Comparison of ENCODE assay signal across 12 cellular contexts in the genomic region with DNA sequence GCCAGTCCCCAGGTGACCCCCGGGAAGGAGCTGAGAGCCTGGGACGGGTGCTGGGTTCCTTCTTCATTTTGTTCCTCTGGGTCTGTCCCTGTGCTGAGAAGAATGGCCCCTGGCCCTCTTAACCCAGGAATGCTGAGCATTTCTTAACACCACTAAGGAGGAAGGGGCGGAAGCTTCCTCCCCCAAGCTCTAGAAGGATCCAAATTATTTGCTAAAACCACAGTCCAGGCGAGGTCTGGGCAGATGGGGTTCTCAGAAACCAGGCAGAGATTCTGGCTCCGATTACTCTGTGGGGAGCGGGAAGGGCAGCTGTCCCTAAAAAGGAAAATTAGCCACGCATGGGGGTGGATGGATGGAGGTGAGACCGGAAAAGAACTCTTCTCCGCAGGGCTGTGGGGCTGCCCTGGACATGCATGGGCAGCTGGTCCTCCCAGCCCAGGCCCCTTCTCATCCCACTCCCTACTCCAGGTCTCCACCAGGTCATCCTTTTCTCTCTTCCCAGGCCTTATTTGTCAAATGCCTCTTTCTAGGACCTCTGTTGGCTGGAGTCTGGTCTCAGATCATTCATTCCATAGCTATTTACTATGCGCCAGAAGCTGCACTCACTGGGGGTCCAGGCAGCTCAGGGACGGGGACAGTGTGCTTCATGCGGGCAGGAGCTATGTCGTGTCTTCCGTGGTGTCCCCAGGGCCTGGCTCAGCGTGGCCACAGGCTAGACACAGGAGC. TPM values are rescaled to one million over a fixed set of nuclear protein-coding genes. Genes with fewer than 3 reads are reported as not detected.
A peak's percentile ranks its signal among the peaks of the same experiment; 100 is the strongest.
DNase-seq lines count a peak whose midpoint lies in the region; ATAC-seq and TF ChIP-seq lines count a peak whose summit lies in the region.
"Had no signal": no experiment of that assay in that cellular context is flagged by ENCODE, and none has a peak within 500 bp of the region (broad histone marks: within the 10 kb centered on the region; RNA-seq: fewer than 3 reads in every experiment).

No MANE protein-coding gene starts in this region.

- H3K36me3 ChIP-seq in sigmoid colon = no peaks in the 10 kb centered on the region

- peak overlapping the region; percentile 83 for H3K27ac Mint-ChIP-seq in progenitor cell of endocrine pancreas
- H3K27ac Mint-ChIP-seq: activated naive CD4-positive, alpha-beta T cell treated with anti-CD3 and anti-CD28 coated beads, Interleukin-2, amount 10 ng/mL, durations not matched to agents 7 days and 5 days had no signal

- ATAC-seq in SK-N-SH treated with all-trans-retinoic acid at 6 μM for 48 hours = peak; percentile 33
- ATAC-seq in HG03045 (IDR thresholded peaks at IDR 0.05; ENCODE audit: unreplicated experiment) = no peak

- no peak for TF ChIP-seq EP300 in sigmoid colon (IDR thresholded peaks at IDR 0.05)

- intact Hi-C loops in sigmoid colon (cut with DNase I) = no loop called here

- H3K27ac ChIP-seq in sigmoid colon = no peak overlapping the region

- no peaks in the 10 kb centered on the region for H3K27me3 Mint-ChIP-seq in progenitor cell of endocrine pancreas

- H3K9me3 Mint-ChIP-seq in progenitor cell of endocrine pancreas (ENCODE audit: low read depth) = no peaks in the 10 kb centered on the region
- H3K9me3 Mint-ChIP-seq: activated naive CD4-positive, alpha-beta T cell treated with anti-CD3 and anti-CD28 coated beads, Interleukin-2, amount 10 ng/mL, durations not matched to agents 7 days and 5 days had no signal

- TF ChIP-seq CTCF in progenitor cell of endocrine pancreas (IDR thresholded peaks at IDR 0.05; ENCODE audit: unreplicated experiment) (no peak), sigmoid colon (IDR thresholded peaks at IDR 0.05) (no peak)

- no peaks in the 10 kb centered on the region for H3K36me3 Mint-ChIP-seq in progenitor cell of endocrine pancreas (ENCODE audit: insufficient read depth)
- H3K36me3 Mint-ChIP-seq: activated naive CD4-positive, alpha-beta T cell treated with anti-CD3 and anti-CD28 coated beads, Interleukin-2, amount 10 ng/mL, durations not matched to agents 7 days and 5 days had no signal

- peaks cover 27% of the 10 kb centered on the region for H3K4me1 Mint-ChIP-seq in progenitor cell of endocrine pancreas (ENCODE audit: low read depth)

- 37 to 72% methylated on average over 15 of the region's 15 CpGs for WGBS in sigmoid colon, 2 donors

- H3K4me3 Mint-ChIP-seq in progenitor cell of endocrine pancreas (ENCODE audit: low read depth) = no peak overlapping the region
- H3K4me3 Mint-ChIP-seq: activated naive CD4-positive, alpha-beta T cell treated with anti-CD3 and anti-CD28 coated beads, Interleukin-2, amount 10 ng/mL, durations not matched to agents 7 days and 5 days had no signal

- peaks cover 0 to 10% (median 0%) of the 10 kb centered on the region in 4 donors for H3K4me1 ChIP-seq in sigmoid colon

- no peaks in the 10 kb centered on the region for H3K9me3 ChIP-seq in sigmoid colon

- peak; percentile 63 for DNase-seq in GF-D8 (lab: John Stamatoyannopoulos, UW)
- DNase-seq in glomerular visceral epithelial cell (ENCODE audit: extremely low spot score) = peak; percentile 36
- DNase-seq in progenitor cell of endocrine pancreas (ENCODE audit: low spot score, unreplicated experiment) = no peak
- DNase-seq in NCI-H748 (lab: John Stamatoyannopoulos, UW; ENCODE audit: unreplicated experiment) = no peak
- DNase-seq in sigmoid colon = no peak
- no peak for DNase-seq in NCI-H1092 treated with DMSO at 0.1 percent for 48 hours (lab: John Stamatoyannopoulos, UW)
- DNase-seq: activated CD4-positive, alpha-beta T cell treated with anti-CD3 and anti-CD28 coated beads, Interleukin-2, amount 50 U/mL, for 48 hours; activated naive CD4-positive, alpha-beta T cell treated with anti-CD3 and anti-CD28 coated beads, Interleukin-2, amount 10 ng/mL, durations not matched to agents 7 days and 5 days; stimulated activated CD4-positive, alpha-beta T cell treated with anti-CD3 and anti-CD28 coated beads, Interleukin-12 subunit alpha, Interleukin-12 subunit beta, amount 100 ng/mL, for 4 hours; stimulated activated CD8-positive, alpha-beta memory T cell treated with anti-CD3 and anti-CD28 coated beads, Interleukin-4, amount 100 ng/mL, for 48 hours had no signal

- H3K4me3 ChIP-seq in sigmoid colon = no peak overlapping the region

- H3K27me3 ChIP-seq in sigmoid colon = no peaks in the 10 kb centered on the region

- TF ChIP-seq POLR2A in sigmoid colon (IDR thresholded peaks at IDR 0.05) = no peak

TF ChIP-seq in SK-N-SH treated with all-trans-retinoic acid at 6 μM for 48 hours, 23 proteins besides CTCF, POLR2A, EP300 and RAD21:
- no peak for TF ChIP-seq ZFP30 (CRISPR knock-in tag; IDR thresholded peaks at IDR 0.05)
- TF ChIP-seq TCF4 (CRISPR knock-in tag; IDR thresholded peaks at IDR 0.05; ENCODE audit: borderline replicate concordance) = no peak
- TF ChIP-seq PPARA (CRISPR knock-in tag; IDR thresholded peaks at IDR 0.05; ENCODE audit: borderline replicate concordance) = no peak
- TF ChIP-seq CSDC2 (CRISPR knock-in tag; IDR thresholded peaks at IDR 0.05) = no peak
- TF ChIP-seq BACH2 (CRISPR knock-in tag; IDR thresholded peaks at IDR 0.05; ENCODE audit: borderline replicate concordance) = no peak
- no peak for TF ChIP-seq ZNF565 (CRISPR knock-in tag; conservative IDR thresholded peaks at IDR 0.05; ENCODE audit: low read depth)
- TF ChIP-seq GLIS3 (CRISPR knock-in tag; IDR thresholded peaks at IDR 0.05) = no peak
- TF ChIP-seq RARB (CRISPR knock-in tag; IDR thresholded peaks at IDR 0.05) = no peak
- TF ChIP-seq, protein P1, sequence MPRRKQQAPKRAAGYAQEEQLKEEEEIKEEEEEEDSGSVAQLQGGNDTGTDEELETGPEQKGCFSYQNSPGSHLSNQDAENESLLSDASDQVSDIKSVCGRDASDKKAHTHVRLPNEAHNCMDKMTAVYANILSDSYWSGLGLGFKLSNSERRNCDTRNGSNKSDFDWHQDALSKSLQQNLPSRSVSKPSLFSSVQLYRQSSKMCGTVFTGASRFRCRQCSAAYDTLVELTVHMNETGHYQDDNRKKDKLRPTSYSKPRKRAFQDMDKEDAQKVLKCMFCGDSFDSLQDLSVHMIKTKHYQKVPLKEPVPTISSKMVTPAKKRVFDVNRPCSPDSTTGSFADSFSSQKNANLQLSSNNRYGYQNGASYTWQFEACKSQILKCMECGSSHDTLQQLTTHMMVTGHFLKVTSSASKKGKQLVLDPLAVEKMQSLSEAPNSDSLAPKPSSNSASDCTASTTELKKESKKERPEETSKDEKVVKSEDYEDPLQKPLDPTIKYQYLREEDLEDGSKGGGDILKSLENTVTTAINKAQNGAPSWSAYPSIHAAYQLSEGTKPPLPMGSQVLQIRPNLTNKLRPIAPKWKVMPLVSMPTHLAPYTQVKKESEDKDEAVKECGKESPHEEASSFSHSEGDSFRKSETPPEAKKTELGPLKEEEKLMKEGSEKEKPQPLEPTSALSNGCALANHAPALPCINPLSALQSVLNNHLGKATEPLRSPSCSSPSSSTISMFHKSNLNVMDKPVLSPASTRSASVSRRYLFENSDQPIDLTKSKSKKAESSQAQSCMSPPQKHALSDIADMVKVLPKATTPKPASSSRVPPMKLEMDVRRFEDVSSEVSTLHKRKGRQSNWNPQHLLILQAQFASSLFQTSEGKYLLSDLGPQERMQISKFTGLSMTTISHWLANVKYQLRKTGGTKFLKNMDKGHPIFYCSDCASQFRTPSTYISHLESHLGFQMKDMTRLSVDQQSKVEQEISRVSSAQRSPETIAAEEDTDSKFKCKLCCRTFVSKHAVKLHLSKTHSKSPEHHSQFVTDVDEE (CRISPR knock-in tag; IDR thresholded peaks at IDR 0.05) = no peak
- TF ChIP-seq ZC3H10 (CRISPR knock-in tag; IDR thresholded peaks at IDR 0.05) = no peak
- no peak for TF ChIP-seq ZNF70 (CRISPR knock-in tag; IDR thresholded peaks at IDR 0.05)
TF ChIP-seq in SK-N-SH treated with all-trans-retinoic acid at 6 μM for 48 hours: peak in this region for 0.

RNA-seq across cellular contexts. Expression of gene MYH9, which starts 45.0 kb away (rescaled TPM):
- total RNA-seq in progenitor cell of endocrine pancreas (299 and 306 TPM in 2 replicates), sigmoid colon (100 to 1,000 TPM; 147 to 273 (median 184) TPM)
- polyA plus RNA-seq in sigmoid colon = 100 to 1,000 TPM in 1 of 3 donors, 10 to 100 TPM in 2; 63.7 to 307 (median 88.3) TPM

RNA-seq across cellular contexts. Expression of gene TXN2, which starts 48.7 kb away (rescaled TPM):
- total RNA-seq in progenitor cell of endocrine pancreas (55.0 and 59.6 TPM in 2 replicates), sigmoid colon (10 to 100 TPM; 43.2 to 72.2 (median 61.9) TPM)
- 100 to 1,000 TPM; 145 to 181 (median 171) TPM for polyA plus RNA-seq in sigmoid colon

Comparison
In these comparisons a context has a peak if more than half of its experiments do, and no peak if none do; other contexts are left out.
1. DNase-seq: peak in GF-D8 (single experiment) and glomerular visceral epithelial cell (single experiment); none in progenitor cell of endocrine pancreas (single experiment), NCI-H748 (single experiment), sigmoid colon (single experiment) and NCI-H1092 treated with DMSO at 0.1 percent for 48 hours (single experiment).